ENCODE assay signal across 1 cellular context in the genomic region with DNA sequence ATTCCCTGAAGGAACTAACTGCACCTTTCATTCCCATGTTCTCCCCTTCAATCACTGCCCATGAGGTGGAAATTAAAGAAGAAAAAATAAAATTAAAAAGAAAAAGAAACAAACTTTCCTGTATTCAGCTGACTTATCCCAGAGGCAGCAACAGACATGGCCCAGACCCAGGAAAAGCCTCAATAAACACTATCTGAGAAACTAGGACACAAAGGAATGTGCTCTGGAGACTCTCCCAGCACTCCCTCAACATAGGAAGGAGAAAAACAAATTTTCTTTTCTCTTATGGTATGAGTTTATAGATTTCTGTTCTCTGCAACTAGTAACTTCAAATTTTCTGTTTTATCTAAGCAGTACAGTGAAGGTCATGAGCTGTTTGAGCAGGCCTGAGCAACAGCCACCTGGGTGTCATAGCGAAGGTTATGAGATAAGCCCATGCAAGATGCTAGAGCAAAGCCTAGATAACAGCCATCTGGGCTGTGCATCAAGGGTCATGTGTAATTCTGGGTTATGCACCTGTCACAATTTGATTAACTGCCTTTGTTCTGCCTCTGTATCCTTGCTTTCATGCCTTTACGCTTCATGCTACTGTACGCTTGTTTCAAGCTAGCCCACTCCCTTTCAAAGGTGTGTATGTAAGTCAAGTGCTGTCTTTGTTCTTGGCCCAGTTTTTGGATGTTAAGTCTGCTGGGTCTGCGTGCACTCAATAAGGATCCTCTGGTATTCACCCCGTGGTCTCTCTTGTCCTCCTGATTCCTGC.
TF ChIP-seq lines count a peak whose summit lies in the region.

No MANE protein-coding gene starts in this region.

TF ChIP-seq in K562, 482 proteins besides CTCF, POLR2A, EP300 and RAD21 (continued from another document):
- TF ChIP-seq, protein P1, sequence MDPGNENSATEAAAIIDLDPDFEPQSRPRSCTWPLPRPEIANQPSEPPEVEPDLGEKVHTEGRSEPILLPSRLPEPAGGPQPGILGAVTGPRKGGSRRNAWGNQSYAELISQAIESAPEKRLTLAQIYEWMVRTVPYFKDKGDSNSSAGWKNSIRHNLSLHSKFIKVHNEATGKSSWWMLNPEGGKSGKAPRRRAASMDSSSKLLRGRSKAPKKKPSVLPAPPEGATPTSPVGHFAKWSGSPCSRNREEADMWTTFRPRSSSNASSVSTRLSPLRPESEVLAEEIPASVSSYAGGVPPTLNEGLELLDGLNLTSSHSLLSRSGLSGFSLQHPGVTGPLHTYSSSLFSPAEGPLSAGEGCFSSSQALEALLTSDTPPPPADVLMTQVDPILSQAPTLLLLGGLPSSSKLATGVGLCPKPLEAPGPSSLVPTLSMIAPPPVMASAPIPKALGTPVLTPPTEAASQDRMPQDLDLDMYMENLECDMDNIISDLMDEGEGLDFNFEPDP (CRISPR knock-in tag; IDR thresholded peaks at IDR 0.05), result no peak
- TF ChIP-seq PTTG1 (tag; IDR thresholded peaks at IDR 0.05; ENCODE audit: low read depth) (no peak), ELF2 (CRISPR knock-in tag; IDR thresholded peaks at IDR 0.05) (no peak), ZKSCAN8 (CRISPR knock-in tag; IDR thresholded peaks at IDR 0.05) (no peak), MYNN (IDR thresholded peaks at IDR 0.05) (no peak), MYNN (CRISPR knock-in tag; IDR thresholded peaks at IDR 0.05) (no peak), FOXK2 (conservative IDR thresholded peaks at IDR 0.05 in 1 of 2, IDR thresholded peaks at IDR 0.05 in 1 of 2; ENCODE audit: low read depth in 2 of 2) (no peak), IFI16 (CRISPR knock-in tag; IDR thresholded peaks at IDR 0.05) (no peak), XRCC4 (IDR thresholded peaks at IDR 0.05; ENCODE audit: extremely low read depth, insufficient read depth, insufficient read length) (no peak), ZFP1 (CRISPR knock-in tag; IDR thresholded peaks at IDR 0.05) (no peak), EHMT2 (IDR thresholded peaks at IDR 0.05) (0 out of 2 replicates have a peak, but pooled peaks have one; percentile 28)
